In genomic region chr10:75400163-75400768, GRCh38 we compare ENCODE assay signal across 8 cellular contexts. TPM values are rescaled to one million over a fixed set of nuclear protein-coding genes. Genes with fewer than 3 reads are reported as not detected.
DNase-seq lines count a peak whose midpoint lies in the region; ATAC-seq and TF ChIP-seq lines count a peak whose summit lies in the region.

No MANE protein-coding gene starts in this region.

- no peak overlapping the region for H4K8ac ChIP-seq in neuronal stem cell (ENCODE audit: low read depth, low read length)

- H3K27ac ChIP-seq in neuronal stem cell (replicated peaks; ENCODE audit: low read length), result no peak overlapping the region

- H3K4me3 ChIP-seq in NT2/D1 (ENCODE audit: insufficient read length, low read depth) (peak overlapping the region; percentile 50), epithelial cell of proximal tubule (ENCODE audit: low read depth, low read length) (peak overlapping the region; percentile 99), neuronal stem cell (ENCODE audit: low read length in 2 of 2) (peak overlapping the region; percentile 59 to 88)

- no peak overlapping the region for H3K4ac ChIP-seq in neuronal stem cell (ENCODE audit: low read length)

- peak overlapping the region; percentile 94 for H2BK5ac ChIP-seq in neuronal stem cell (ENCODE audit: low read length)

- H3K14ac ChIP-seq in neuronal stem cell (ENCODE audit: low read length), result peak overlapping the region; percentile 49

- H2BK12ac ChIP-seq in neuronal stem cell (ENCODE audit: low read length), result peak overlapping the region; percentile 41

- no CpG with 5 or more reads among the region's 39 CpGs for WGBS in neuronal stem cell (ENCODE audit: extremely low coverage in 2 of 2, insufficient read length in 2 of 2, insufficient replicate concordance in 1 of 2), 2 donors

- peak; percentile 3 for TF ChIP-seq CTCF in epithelial cell of proximal tubule (conservative IDR thresholded peaks at IDR 0.05; ENCODE audit: low read depth, low read length)

- peak overlapping the region; percentile 100 for H3K4me2 ChIP-seq in neuronal stem cell (ENCODE audit: insufficient read depth, low read length, poor library complexity, severe bottlenecking)

- peaks cover 20% of the 10 kb centered on the region for H3K79me1 ChIP-seq in neuronal stem cell (ENCODE audit: low read depth, low read length)

- peaks cover 88% of the 10 kb centered on the region for H3K27me3 ChIP-seq in NT2/D1 (ENCODE audit: insufficient read depth, insufficient read length)
- H3K27me3 ChIP-seq in neuronal stem cell (ENCODE audit: control insufficient read depth in 3 of 3, insufficient read depth in 3 of 3, low read depth in 1 of 3, low read length in 3 of 3), result peaks cover 0 to 46% (median 16%) of the 10 kb centered on the region in 3 experiments

- H2AFZ ChIP-seq in neuronal stem cell (ENCODE audit: low read length), result peak overlapping the region; percentile 100

- DNase-seq in NCI-H146 (lab: John Stamatoyannopoulos, UW) (peak; percentile 62), NCI-H146 treated with DMSO at 0.1 percent for 48 hours (lab: John Stamatoyannopoulos, UW; ENCODE audit: unreplicated experiment) (no peak), NT2/D1 (ENCODE audit: low read depth, low spot score) (no peak), epithelial cell of proximal tubule (ENCODE audit: low read depth) (no peak), neuronal stem cell (ENCODE audit: low spot score) (no peak), pons (ENCODE audit: low spot score) (no peak), SHP77 treated with DMSO at 0.1 percent for 48 hours (lab: John Stamatoyannopoulos, UW) (no peak)

- H3K4me1 ChIP-seq in NT2/D1 (ENCODE audit: insufficient read depth, insufficient read length) (peaks cover 5% of the 10 kb centered on the region), neuronal stem cell (ENCODE audit: control insufficient read depth in 2 of 2, insufficient read depth in 1 of 2, low read depth in 1 of 2, low read length in 2 of 2) (peaks cover 8 to 11% of the 10 kb centered on the region in 2 donors)

- peak overlapping the region; percentile 89 for H2BK15ac ChIP-seq in neuronal stem cell (ENCODE audit: low read length)

- peak overlapping the region; percentile 97 for H2BK120ac ChIP-seq in neuronal stem cell (ENCODE audit: low read depth, low read length)

- H3K36me3 ChIP-seq in NT2/D1 (ENCODE audit: insufficient read depth, insufficient read length, low read length) (no peaks in the 10 kb centered on the region), neuronal stem cell (replicated peaks in 1 of 2; ENCODE audit: control insufficient read depth in 2 of 2, insufficient read depth in 2 of 2, low read length in 2 of 2) (peaks cover 0 to 24% of the 10 kb centered on the region in 2 donors)

- H3K23ac ChIP-seq in neuronal stem cell (ENCODE audit: low read depth, low read length, poor library complexity), result peak overlapping the region; percentile 55

- no peak for ATAC-seq in HG03045 (IDR thresholded peaks at IDR 0.05; ENCODE audit: unreplicated experiment)

- peak overlapping the region; percentile 8 for H2AK5ac ChIP-seq in neuronal stem cell (ENCODE audit: low read depth, low read length)

- no peak overlapping the region for H4K91ac ChIP-seq in neuronal stem cell (ENCODE audit: low read depth, low read length, poor library complexity)

- H3K18ac ChIP-seq in neuronal stem cell (ENCODE audit: low read length), result peak overlapping the region; percentile 98

- H3K9me3 ChIP-seq in NT2/D1 (ENCODE audit: insufficient read depth, low read length), result no peaks in the 10 kb centered on the region
- peaks cover 0 to 2% of the 10 kb centered on the region in 2 donors for H3K9me3 ChIP-seq in neuronal stem cell (replicated peaks in 1 of 2; ENCODE audit: control insufficient read depth in 2 of 2, insufficient read depth in 1 of 2, low read depth in 1 of 2, low read length in 2 of 2)

- H3K9ac ChIP-seq in NT2/D1 (ENCODE audit: insufficient read length, low read depth) (peak overlapping the region; percentile 67), neuronal stem cell (ENCODE audit: low read depth, low read length, poor library complexity) (peak overlapping the region; percentile 86)

RNA-seq across cellular contexts. Expression of gene ZNF503, which starts 1.3 kb away (rescaled TPM):
- 8.5 and 9.6 TPM in 2 replicates for total RNA-seq in epithelial cell of proximal tubule
- 9.9 TPM for polyA plus RNA-seq in neuronal stem cell (2013, experiment 1 of 2)
- polyA plus RNA-seq in neuronal stem cell (2013, experiment 2 of 2), result 11.2 TPM

RNA-seq across cellular contexts. Expression of gene LRMDA, which starts 31.2 kb away (rescaled TPM):
- total RNA-seq in epithelial cell of proximal tubule, result 0.75 and 7.2 TPM in 2 replicates
- 0.22 TPM for polyA plus RNA-seq in neuronal stem cell (2013, experiment 1 of 2)
- 0.15 TPM for polyA plus RNA-seq in neuronal stem cell (2013, experiment 2 of 2)
